1 cellular context compared by ENCODE assay signal in the genomic region with DNA sequence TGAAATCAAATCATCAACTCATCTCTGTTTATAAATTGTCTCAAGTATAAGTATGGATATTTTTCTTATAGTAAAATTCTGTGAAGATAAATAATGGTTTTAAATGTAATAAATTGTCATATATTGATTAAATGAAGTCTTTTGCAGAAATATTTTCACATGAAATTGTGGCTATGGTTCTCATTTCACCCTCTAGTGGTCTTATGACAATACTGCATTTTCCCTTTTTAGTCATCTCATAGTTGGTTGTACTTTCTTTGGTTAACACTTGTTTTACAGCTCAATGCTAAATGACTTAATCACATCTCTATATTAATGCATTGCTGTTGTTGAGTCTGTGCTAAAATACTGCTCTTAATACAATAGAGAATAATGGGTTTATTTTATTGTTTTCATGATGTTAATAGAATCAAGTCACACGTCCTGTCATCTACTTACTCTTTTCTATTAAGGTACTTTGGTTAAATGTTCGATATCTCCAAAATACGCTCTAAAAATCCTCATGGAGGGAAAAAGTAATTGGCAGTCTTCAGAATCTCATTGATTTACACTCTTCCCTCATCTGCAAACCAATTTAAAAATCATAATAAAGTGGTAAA.
TF ChIP-seq lines count a peak whose summit lies in the region.

No MANE protein-coding gene starts in this region.

TF ChIP-seq in endothelial cell of umbilical vein, 7 proteins besides CTCF, POLR2A, EP300 and RAD21 (continued from another document):
- TF ChIP-seq JUN (IDR thresholded peaks at IDR 0.05; ENCODE audit: borderline replicate concordance, insufficient read depth, insufficient read length, low read depth): no peak
- TF ChIP-seq POLR2AphosphoS5 (IDR thresholded peaks at IDR 0.05; ENCODE audit: insufficient read depth, low read depth, low read length): no peak
- TF ChIP-seq FOS (IDR thresholded peaks at IDR 0.05; ENCODE audit: borderline replicate concordance, insufficient read depth, low read length): no peak
